In genomic region chr6:21143651-21144050, GRCh38 we compare ENCODE assay signal across 24 cellular contexts.
"Had no signal": no experiment of that assay in that cellular context is flagged by ENCODE, and none has a peak within 500 bp of the region (broad histone marks: within the 10 kb centered on the region; RNA-seq: fewer than 3 reads in every experiment).

No MANE protein-coding gene starts in this region.

- H3K27me3 Mint-ChIP-seq: activated CD4-positive, alpha-beta T cell treated with anti-CD3 and anti-CD28 coated beads, Interleukin-2, amount 10 ng/mL, durations not matched to agents 24 days and 14 days; activated naive CD4-positive, alpha-beta T cell treated with anti-CD3 and anti-CD28 coated beads, Interleukin-2, amount 50 U/mL, for 24 hours; activated naive CD8-positive, alpha-beta T cell treated with anti-CD3 and anti-CD28 coated beads, Interleukin-2, amount 10 ng/mL, durations not matched to agents 7 days and 5 days; activated T-cell treated with anti-CD3 and anti-CD28 coated beads, Interleukin-2, amount 50 U/mL, for 24 hours had no signal

- DNase-seq: activated CD4-positive, alpha-beta T cell treated with anti-CD3 and anti-CD28 coated beads, Interleukin-2, amount 10 ng/mL, durations not matched to agents 24 days and 14 days; activated CD4-positive, alpha-beta T cell treated with anti-CD3 and anti-CD28 coated beads, Interleukin-2, amount 50 U/mL, for 48 hours; activated CD8-positive, alpha-beta T cell treated with anti-CD3 and anti-CD28 coated beads, Interleukin-2, amount 10 ng/mL, durations not matched to agents 7 days and 5 days; activated gamma-delta T cell; activated naive CD4-positive, alpha-beta T cell treated with Interleukin-2 at 50 U/mL for 16 hours; activated naive CD8-positive, alpha-beta T cell treated with anti-CD3 and anti-CD28 coated beads, Interleukin-2, amount 10 ng/mL, durations not matched to agents 7 days and 5 days; activated T-cell treated with anti-CD3 and anti-CD28 coated beads, Interleukin-2, amount 50 U/mL, for 24 hours; amygdala; KG1; MM.1S; MV-4-11; NCI-H1092; NCI-H187 treated with DMSO at 0.1 percent for 48 hours; NCI-H2081; NCI-H226; NCI-H446 treated with DMSO at 0.1 percent for 48 hours; NCI-H524; PC-9; Right ventricle myocardium superior had no signal

- H3K4me3 Mint-ChIP-seq: activated CD4-positive, alpha-beta T cell treated with anti-CD3 and anti-CD28 coated beads, Interleukin-2, amount 10 ng/mL, durations not matched to agents 24 days and 14 days; activated CD8-positive, alpha-beta T cell treated with anti-CD3 and anti-CD28 coated beads, Interleukin-2, amount 10 ng/mL, durations not matched to agents 7 days and 5 days; activated naive CD4-positive, alpha-beta T cell treated with anti-CD3 and anti-CD28 coated beads, Interleukin-2, amount 50 U/mL, for 24 hours; activated naive CD8-positive, alpha-beta T cell treated with anti-CD3 and anti-CD28 coated beads, Interleukin-2, amount 10 ng/mL, durations not matched to agents 7 days and 5 days; activated T-cell treated with anti-CD3 and anti-CD28 coated beads, Interleukin-2, amount 50 U/mL, for 24 hours had no signal

- H3K4me1 Mint-ChIP-seq: activated CD4-positive, alpha-beta T cell treated with anti-CD3 and anti-CD28 coated beads, Interleukin-2, amount 10 ng/mL, durations not matched to agents 24 days and 14 days; activated naive CD8-positive, alpha-beta T cell treated with anti-CD3 and anti-CD28 coated beads, Interleukin-2, amount 10 ng/mL, durations not matched to agents 7 days and 5 days had no signal

- H3K27ac Mint-ChIP-seq: activated CD4-positive, alpha-beta T cell treated with anti-CD3 and anti-CD28 coated beads, Interleukin-2, amount 10 ng/mL, durations not matched to agents 24 days and 14 days; activated CD8-positive, alpha-beta T cell treated with anti-CD3 and anti-CD28 coated beads, Interleukin-2, amount 10 ng/mL, durations not matched to agents 7 days and 5 days; activated naive CD4-positive, alpha-beta T cell treated with anti-CD3 and anti-CD28 coated beads, Interleukin-2, amount 50 U/mL, for 24 hours; activated naive CD8-positive, alpha-beta T cell treated with anti-CD3 and anti-CD28 coated beads, Interleukin-2, amount 10 ng/mL, durations not matched to agents 7 days and 5 days; activated T-cell treated with anti-CD3 and anti-CD28 coated beads, Interleukin-2, amount 50 U/mL, for 24 hours; activated T-helper 2 cell treated with anti-CD3 and anti-CD28 coated beads, Interferon-gamma antibody, Interleukin-2, Interleukin-4, amounts not matched to agents 10 μg/mL and 5 μg/mL and 100 μg/mL, durations not matched to agents 14 hours and 24 hours and 36 hours had no signal

- H3K4me3 ChIP-seq: ascending aorta, breast epithelium, PC-9, SK-N-MC had no signal

- H3K9me3 Mint-ChIP-seq: activated naive CD4-positive, alpha-beta T cell treated with anti-CD3 and anti-CD28 coated beads, Interleukin-2, amount 50 U/mL, for 24 hours; activated T-cell treated with anti-CD3 and anti-CD28 coated beads, Interleukin-2, amount 50 U/mL, for 24 hours; activated T-helper 2 cell treated with anti-CD3 and anti-CD28 coated beads, Interferon-gamma antibody, Interleukin-2, Interleukin-4, amounts not matched to agents 10 μg/mL and 5 μg/mL and 100 μg/mL, durations not matched to agents 14 hours and 24 hours and 36 hours had no signal

- H3K27ac ChIP-seq: ascending aorta, breast epithelium, PC-9, SK-N-MC had no signal
